In genomic region chr1:18792747-18793146, GRCh38 we compare ENCODE assay signal across 34 cellular contexts.
"Had no signal": no experiment of that assay in that cellular context is flagged by ENCODE, and none has a peak within 500 bp of the region (broad histone marks: within the 10 kb centered on the region; RNA-seq: fewer than 3 reads in every experiment).

No MANE protein-coding gene starts in this region.

- DNase-seq: Karpas-422, Kasumi-1, KG1, MG63, MM.1S, MV-4-11, NCI-H1048, NCI-H1092, NCI-H1092 treated with DMSO at 0.1 percent for 48 hours, NCI-H1105, NCI-H1105 treated with DMSO at 0.1 percent for 48 hours, NCI-H1417, NCI-H1417 treated with DMSO at 0.1 percent for 48 hours, NCI-H1436, NCI-H1436 treated with DMSO at 0.1 percent for 48 hours, NCI-H146, NCI-H1694, NCI-H1694 treated with DMSO at 0.1 percent for 48 hours, NCI-H187, NCI-H187 treated with DMSO at 0.1 percent for 48 hours, NCI-H1930, NCI-H2029, NCI-H2029 treated with DMSO at 0.1 percent for 48 hours, NCI-H2081, NCI-H2081 treated with DMSO at 0.1 percent for 48 hours, NCI-H2107, NCI-H2171, NCI-H2171 treated with DMSO at 0.1 percent for 48 hours, NCI-H2227 treated with DMSO at 0.1 percent for 48 hours, NCI-H226, NCI-H345, NCI-H446, NCI-H446 treated with DMSO at 0.1 percent for 48 hours had no signal

- H3K36me3 ChIP-seq: MG63 had no signal

- H3K4me3 ChIP-seq: MG63 had no signal

- H3K4me2 ChIP-seq: KMS-11 had no signal

- H3K9me3 ChIP-seq: MG63 had no signal

- H3K9ac ChIP-seq: KMS-11 had no signal

- H3K27ac ChIP-seq: KMS-11 had no signal
